In genomic region chr4:153518001-153518400, GRCh38 we compare ENCODE assay signal across 9 cellular contexts. TPM values are rescaled to one million over a fixed set of nuclear protein-coding genes. Genes with fewer than 3 reads are reported as not detected.
A peak's percentile ranks its signal among the peaks of the same experiment; 100 is the strongest.
DNase-seq lines count a peak whose midpoint lies in the region; ATAC-seq and TF ChIP-seq lines count a peak whose summit lies in the region.
"Had no signal": no experiment of that assay in that cellular context is flagged by ENCODE, and none has a peak within 500 bp of the region (broad histone marks: within the 10 kb centered on the region; RNA-seq: fewer than 3 reads in every experiment).

No MANE protein-coding gene starts in this region.

- TF ChIP-seq CTCF in GM06990 (IDR thresholded peaks at IDR 0.05; ENCODE audit: insufficient read depth, low read length, poor library complexity, severe bottlenecking): peak; percentile 22
- peak in 1 of 3 experiments; percentile 24 for TF ChIP-seq CTCF in esophagus muscularis mucosa (IDR thresholded peaks at IDR 0.05)
- no peak for TF ChIP-seq CTCF in psoas muscle (IDR thresholded peaks at IDR 0.05)
- no peak for TF ChIP-seq CTCF in GM13976 (IDR thresholded peaks at IDR 0.05; ENCODE audit: borderline replicate concordance, control extremely low read depth, extremely low read depth, insufficient read depth, missing control alignments)

- DNase-seq in GM06990 (ENCODE audit: extremely low read depth, insufficient read length) (no peak), T-helper 17 cell (no peak), esophagus muscularis mucosa (ENCODE audit: extremely low spot score) (no peak), psoas muscle (no peak), GM13976 (ENCODE audit: low spot score) (no peak), COLO668 (lab: John Stamatoyannopoulos, UW; ENCODE audit: unreplicated experiment) (no peak), CD1c-positive myeloid dendritic cell (ENCODE audit: extremely low spot score) (no peak)
- DNase-seq: MV-4-11; stimulated activated CD4-positive, alpha-beta T cell treated with anti-CD3 and anti-CD28 coated beads, Interleukin-15, amount 100 ng/mL, for 24 hours had no signal

- intact Hi-C loops in esophagus muscularis mucosa (cut with DNase I) (no loop called here), psoas muscle (cut with DNase I) (no loop called here)

- in situ Hi-C loops in GM13976 (cut with MboI; ENCODE audit: low sequenced_read_pairs, unreplicated experiment): no loop called here

- peak overlapping the region; percentile 85 for H3K4me3 Mint-ChIP-seq in T-helper 17 cell

- no peaks in the 10 kb centered on the region for H3K27me3 Mint-ChIP-seq in T-helper 17 cell

- H3K4me1 ChIP-seq in esophagus muscularis mucosa (peaks cover 44 to 58% (median 54%) of the 10 kb centered on the region in 4 donors), psoas muscle (peaks cover 74% of the 10 kb centered on the region)

- H3K27ac ChIP-seq in esophagus muscularis mucosa (replicated peaks in 1 of 4) (peak overlapping the region; percentile 44 to 64 (median 53)), psoas muscle (peak overlapping the region; percentile 69)

- no peak for TF ChIP-seq POLR2A in esophagus muscularis mucosa (IDR thresholded peaks at IDR 0.05; ENCODE audit: low read depth)

- H3K27me3 ChIP-seq in GM06990 (replicated peaks; ENCODE audit: control insufficient read depth, insufficient read depth, low read length) (no peaks in the 10 kb centered on the region), esophagus muscularis mucosa (no peaks in the 10 kb centered on the region), psoas muscle (ENCODE audit: insufficient read depth in 3 of 3, low read length in 2 of 3) (no peaks in the 10 kb centered on the region)

- H3K4me3 ChIP-seq in GM06990 (replicated peaks; ENCODE audit: low read depth, low read length) (peak overlapping the region; percentile 44), esophagus muscularis mucosa (peak overlapping the region in 2 of 4 donors; percentile 2 to 15), psoas muscle (peak overlapping the region; percentile 35)

- peaks cover 66% of the 10 kb centered on the region for H3K4me1 Mint-ChIP-seq in T-helper 17 cell

- H3K9me3 ChIP-seq in T-helper 17 cell (ENCODE audit: control insufficient read depth, low read length, poor library complexity, severe bottlenecking) (no peaks in the 10 kb centered on the region), esophagus muscularis mucosa (no peaks in the 10 kb centered on the region), psoas muscle (no peaks in the 10 kb centered on the region)

- H3K27ac Mint-ChIP-seq in T-helper 17 cell: peak overlapping the region; percentile 97

- H3K36me3 ChIP-seq in GM06990 (ENCODE audit: control insufficient read depth, insufficient read depth, low read length) (peaks cover 4% of the 10 kb centered on the region), esophagus muscularis mucosa (no peaks in the 10 kb centered on the region), psoas muscle (ENCODE audit: insufficient read depth in 1 of 2, low read depth in 1 of 2) (no peaks in the 10 kb centered on the region)

- ATAC-seq in T-helper 17 cell (no peak), psoas muscle (peak in 3 of 4 donors; percentile 52 to 63 (median 56))

- WGBS in esophagus muscularis mucosa: 44% methylated on average over 8 of the region's 8 CpGs
- WGBS in psoas muscle, 3 donors: 45 to 54% (median 52%) methylated on average over 8 of the region's 8 CpGs

- TF ChIP-seq EP300 in esophagus muscularis mucosa (IDR thresholded peaks at IDR 0.05): no peak

- no peaks in the 10 kb centered on the region for H3K36me3 Mint-ChIP-seq in T-helper 17 cell (ENCODE audit: low read depth)

RNA-seq across cellular contexts. Expression of gene TMEM131L, which starts 51.8 kb away (rescaled TPM):
- total RNA-seq in T-helper 17 cell (10 to 100 TPM; 83.8 to 92.7 TPM), esophagus muscularis mucosa (10 to 100 TPM; 10.3 to 16.3 (median 12.1) TPM), psoas muscle (10 to 100 TPM in 2 of 4 donors, 1 to 10 TPM in 2; 6.9 to 21.2 (median 11.5) TPM)
- polyA plus RNA-seq in psoas muscle: 1 to 10 TPM; 2.1 to 6.7 (median 3.3) TPM
